18 cellular contexts compared by ENCODE assay signal in the genomic region with DNA sequence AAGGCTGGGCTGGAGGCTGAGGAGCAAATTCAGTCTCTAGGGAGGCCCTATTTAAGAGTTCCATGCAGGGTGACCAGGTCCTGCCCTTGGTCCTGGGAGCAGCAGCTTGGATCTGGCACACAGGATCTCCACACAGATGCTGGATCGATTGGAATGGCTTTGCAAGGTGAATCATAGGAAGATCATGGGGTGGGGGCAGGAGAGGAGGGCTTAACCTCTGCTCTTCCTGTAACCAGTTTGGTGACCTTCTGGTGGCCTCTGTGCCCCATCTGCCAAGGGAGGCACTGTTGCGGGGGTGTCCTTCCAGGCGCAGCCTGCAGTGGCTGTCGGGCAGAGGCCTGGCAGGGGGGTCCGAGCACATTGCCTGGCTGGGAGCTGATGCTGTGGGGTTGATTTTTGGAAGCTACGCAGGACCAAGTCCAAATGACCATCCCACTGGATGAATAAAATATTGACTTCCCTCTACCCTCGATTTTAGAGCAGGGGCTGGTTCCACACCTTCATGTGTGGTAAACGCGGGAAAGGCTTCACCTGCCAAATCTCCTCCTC.
DNase-seq lines count a peak whose midpoint lies in the region; ATAC-seq and TF ChIP-seq lines count a peak whose summit lies in the region.
"Had no signal": no experiment of that assay in that cellular context is flagged by ENCODE, and none has a peak within 500 bp of the region (broad histone marks: within the 10 kb centered on the region; RNA-seq: fewer than 3 reads in every experiment).

No MANE protein-coding gene starts in this region.

- no peak overlapping the region for H2AFZ ChIP-seq in DND-41 (ENCODE audit: low read depth, low read length)

- intact Hi-C loops in testis (cut with DNase I; ENCODE audit: low total_unique reads): no loop called here
- intact Hi-C loops in right lobe of liver (cut with DNase I): no loop called here

- ATAC-seq in DND-41 (ENCODE audit: insufficient read depth, low read depth): no peak
- no peak for ATAC-seq in right lobe of liver
- ATAC-seq in HG02970 (IDR thresholded peaks at IDR 0.05; ENCODE audit: low FRiP score, unreplicated experiment): no peak
- ATAC-seq: HepG2 had no signal

- no peak for TF ChIP-seq CTCF in DND-41 (IDR thresholded peaks at IDR 0.05; ENCODE audit: borderline replicate concordance, extremely low read depth, low read length, poor library complexity, severe bottlenecking)
- no peak for TF ChIP-seq CTCF in testis (IDR thresholded peaks at IDR 0.05)
- no peak for TF ChIP-seq CTCF in right lobe of liver (IDR thresholded peaks at IDR 0.05)

- no peaks in the 10 kb centered on the region for H3K9me3 ChIP-seq in DND-41 (ENCODE audit: insufficient read depth, low read length, severe bottlenecking)
- H3K9me3 ChIP-seq in testis: no peaks in the 10 kb centered on the region
- no peaks in the 10 kb centered on the region for H3K9me3 ChIP-seq in right lobe of liver
- H3K9me3 ChIP-seq: Caco-2 had no signal

- H3K36me3 ChIP-seq in DND-41 (ENCODE audit: insufficient read depth, low read length) (no peaks in the 10 kb centered on the region), testis (ENCODE audit: low read depth, missing control alignments) (no peaks in the 10 kb centered on the region), right lobe of liver (no peaks in the 10 kb centered on the region)

- peak; percentile 28 for DNase-seq in activated CD8-positive, alpha-beta memory T cell treated with anti-CD3 and anti-CD28 coated beads for 24 hours
- DNase-seq in activated CD8-positive, alpha-beta memory T cell treated with anti-CD3 and anti-CD28 coated beads, Interleukin-2, amount 50 U/mL, for 4 hours: no peak
- peak; percentile 2 for DNase-seq in DND-41
- peak; percentile 3 for DNase-seq in iPS-NIHi11 (ENCODE audit: low spot score)
- DNase-seq in testis: peak; percentile 2
- no peak for DNase-seq in right lobe of liver
- DNase-seq: Caco-2, DMS153, GF-D8, KBM-7, NCI-H187, NCI-H2107, NCI-H226, NCI-H524, NCI-H82, SHP77 treated with DMSO at 0.1 percent for 48 hours had no signal

- no peaks in the 10 kb centered on the region for H4K20me1 ChIP-seq in DND-41 (ENCODE audit: insufficient read depth, low read length)

- H3K4me3 ChIP-seq in DND-41 (ENCODE audit: low read depth in 1 of 2, low read length in 2 of 2) (no peak overlapping the region), testis (no peak overlapping the region), right lobe of liver (no peak overlapping the region)

- H3K4me1 ChIP-seq in DND-41 (ENCODE audit: insufficient read depth, low read length) (no peaks in the 10 kb centered on the region), testis (no peaks in the 10 kb centered on the region), right lobe of liver (peaks cover 0 to 21% (median 7%) of the 10 kb centered on the region in 4 donors)
- H3K4me1 ChIP-seq: Caco-2 had no signal

- no peak overlapping the region for H3K27ac ChIP-seq in DND-41 (ENCODE audit: low read length)
- no peak overlapping the region for H3K27ac ChIP-seq in testis
- no peak overlapping the region for H3K27ac ChIP-seq in right lobe of liver

- H3K27me3 ChIP-seq in DND-41 (ENCODE audit: insufficient read depth, low read length, poor library complexity) (no peaks in the 10 kb centered on the region), testis (no peaks in the 10 kb centered on the region), right lobe of liver (no peaks in the 10 kb centered on the region)

- no peak overlapping the region for H3K9ac ChIP-seq in DND-41 (ENCODE audit: low read depth, low read length)

- no peak overlapping the region for H3K4me2 ChIP-seq in DND-41 (ENCODE audit: insufficient read depth, low read length)

- TF ChIP-seq POLR2A in testis (IDR thresholded peaks at IDR 0.05): no peak
- no peak for TF ChIP-seq POLR2A in right lobe of liver (IDR thresholded peaks at IDR 0.05)

- H3K79me2 ChIP-seq in DND-41 (ENCODE audit: insufficient read depth, low read length): no peaks in the 10 kb centered on the region

- WGBS in testis, 2 donors: 84% methylated on average over 7 to 9 of the region's 9 CpGs
- no CpG with 5 or more reads among the region's 9 CpGs for WGBS in right lobe of liver (ENCODE audit: insufficient coverage, low coverage, low lambda C conversion rate, missing lambda C conversion rate)

Comparison
In these comparisons a context has a peak if more than half of its experiments do, and no peak if none do; other contexts are left out.
1. DNase-seq: peak in activated CD8-positive, alpha-beta memory T cell treated with anti-CD3 and anti-CD28 coated beads for 24 hours (single experiment), DND-41 (single experiment), iPS-NIHi11 (single experiment) and testis (single experiment); none in activated CD8-positive, alpha-beta memory T cell treated with anti-CD3 and anti-CD28 coated beads, Interleukin-2, amount 50 U/mL, for 4 hours (single experiment) and right lobe of liver (0 of 3).